2 cellular contexts compared by ENCODE assay signal in genomic region chr19:40888191-40888590, GRCh38.
TF ChIP-seq lines count a peak whose summit lies in the region.

No MANE protein-coding gene starts in this region.

TF ChIP-seq in HEK293, 187 proteins besides CTCF, POLR2A, EP300 and RAD21:
- TF ChIP-seq SP2 (tag by site-specific recombination; IDR thresholded peaks at IDR 0.05), result no peak
- TF ChIP-seq ZNF121 (tag by site-specific recombination; IDR thresholded peaks at IDR 0.05), result peak; percentile 50; the same call in 1 of the 2 replicates

TF ChIP-seq in H1, 55 proteins besides CTCF, POLR2A, EP300 and RAD21:
- no peak for TF ChIP-seq CHD2 (IDR thresholded peaks at IDR 0.05; ENCODE audit: low read length)
- TF ChIP-seq CREB1 (IDR thresholded peaks at IDR 0.05), result no peak
- no peak for TF ChIP-seq BCL11A (IDR thresholded peaks at IDR 0.05; ENCODE audit: low read depth in 2 of 2, low read length in 2 of 2)
- TF ChIP-seq MAX (IDR thresholded peaks at IDR 0.05), result no peak
- no peak for TF ChIP-seq NRF1 (IDR thresholded peaks at IDR 0.05; ENCODE audit: low read depth, low read length)
- TF ChIP-seq HDAC6 (IDR thresholded peaks at IDR 0.05; ENCODE audit: low read depth, low read length), result no peak
- no peak for TF ChIP-seq EGR1 (IDR thresholded peaks at IDR 0.05; ENCODE audit: borderline replicate concordance, low read depth, low read length)
- no peak for TF ChIP-seq JUND (IDR thresholded peaks at IDR 0.05; ENCODE audit: low read length)
- no peak for TF ChIP-seq MAFK (IDR thresholded peaks at IDR 0.05; ENCODE audit: low read depth, low read length)
- no peak for TF ChIP-seq POLR2AphosphoS5 (IDR thresholded peaks at IDR 0.05; ENCODE audit: low read depth, low read length)
